Comparison of ENCODE assay signal across 1 cellular context in genomic region chr2:38875576-38876367, GRCh38.
TF ChIP-seq lines count a peak whose summit lies in the region.

Gene DHX57, minus strand, starts transcription at chr2:38875934. Its CDS starts 7,529 bp downstream, at chr2:38868405.
Gene MORN2, plus strand, starts transcription at chr2:38875976.

TF ChIP-seq in K562, 482 proteins besides CTCF, POLR2A, EP300 and RAD21 (continued from another document and continues in another):
- TF ChIP-seq MGA (IDR thresholded peaks at IDR 0.05) = peak; percentile 50
- peak in 1 of 2 experiments; percentile 97; a peak in 2 of 4 replicates for TF ChIP-seq NONO (IDR thresholded peaks at IDR 0.05; ENCODE audit: low read depth in 2 of 2, low read length in 1 of 2)
- no peak for TF ChIP-seq POU5F1 (IDR thresholded peaks at IDR 0.05; ENCODE audit: borderline replicate concordance, low read depth, low read length, partially characterized antibody)
- peak; percentile 72 for TF ChIP-seq MTA2 (IDR thresholded peaks at IDR 0.05; ENCODE audit: low read depth)
- 0 out of 2 replicates have a peak, but pooled peaks have one; percentile 34 for TF ChIP-seq FOXM1 (IDR thresholded peaks at IDR 0.05; ENCODE audit: low read depth)
- no peak for TF ChIP-seq FOXM1 (CRISPR knock-in tag; IDR thresholded peaks at IDR 0.05; ENCODE audit: low read depth)
- no peak for TF ChIP-seq CBX2 (IDR thresholded peaks at IDR 0.05; ENCODE audit: insufficient read depth, low read length, poor library complexity, severe bottlenecking)
- TF ChIP-seq FOXK2 (conservative IDR thresholded peaks at IDR 0.05 in 1 of 2, IDR thresholded peaks at IDR 0.05 in 1 of 2; ENCODE audit: low read depth in 2 of 2) = peak; percentile 39 to 96; a peak in 3 of 4 replicates
- no peak for TF ChIP-seq TSHZ1 (CRISPR knock-in tag; IDR thresholded peaks at IDR 0.05)
- peak; percentile 89 for TF ChIP-seq CREB1 (IDR thresholded peaks at IDR 0.05)
- TF ChIP-seq CREB1 (CRISPR knock-in tag; IDR thresholded peaks at IDR 0.05) = peak; percentile 90
- TF ChIP-seq DNMT1 (IDR thresholded peaks at IDR 0.05) = no peak
- no peak for TF ChIP-seq ZNF232 (CRISPR knock-in tag; IDR thresholded peaks at IDR 0.05)
- no peak for TF ChIP-seq GTF2F1 (IDR thresholded peaks at IDR 0.05; ENCODE audit: low read depth, low read length)
- no peak for TF ChIP-seq CCAR2 (IDR thresholded peaks at IDR 0.05; ENCODE audit: low read depth, low read length)
- no peak for TF ChIP-seq ZNF274 (IDR thresholded peaks at IDR 0.05; ENCODE audit: borderline replicate concordance, low read depth, low read length)
- peak; percentile 76 for TF ChIP-seq SAP30 (IDR thresholded peaks at IDR 0.05; ENCODE audit: borderline replicate concordance, insufficient read depth, low read depth, low read length, poor library complexity, severe bottlenecking)
- TF ChIP-seq NFYB (IDR thresholded peaks at IDR 0.05; ENCODE audit: extremely low read depth, insufficient read length) = peak; percentile 97
- no peak for TF ChIP-seq JUNB (CRISPR knock-in tag; conservative IDR thresholded peaks at IDR 0.05)
- TF ChIP-seq ZNF507 (tag; conservative IDR thresholded peaks at IDR 0.05) = no peak
- peak; percentile 42; the same call in 1 of the 2 replicates for TF ChIP-seq SP1 (CRISPR knock-in tag; IDR thresholded peaks at IDR 0.05)
- TF ChIP-seq STAT5A (IDR thresholded peaks at IDR 0.05; ENCODE audit: borderline replicate concordance, low read length) = no peak
- peak; percentile 93 for TF ChIP-seq C11orf30 (IDR thresholded peaks at IDR 0.05; ENCODE audit: low read depth)
- no peak for TF ChIP-seq SLC30A9 (CRISPR knock-in tag; IDR thresholded peaks at IDR 0.05)
- TF ChIP-seq ZBTB17 (CRISPR knock-in tag; IDR thresholded peaks at IDR 0.05) = peak; percentile 80
- no peak for TF ChIP-seq BCL6 (CRISPR knock-in tag; IDR thresholded peaks at IDR 0.05)
- peak in 1 of 2 experiments; percentile 84; a peak in 2 of 4 replicates for TF ChIP-seq HDAC1 (IDR thresholded peaks at IDR 0.05)
- TF ChIP-seq ELK3 (CRISPR knock-in tag; IDR thresholded peaks at IDR 0.05) = no peak
- no peak for TF ChIP-seq BRD4 (IDR thresholded peaks at IDR 0.05)
- TF ChIP-seq SREBF2 (CRISPR knock-in tag; IDR thresholded peaks at IDR 0.05) = no peak
- peak; percentile 22; the same call in 1 of the 2 replicates for TF ChIP-seq ZNF592 (IDR thresholded peaks at IDR 0.05)
- TF ChIP-seq RBM22 (IDR thresholded peaks at IDR 0.05; ENCODE audit: low read depth, low read length, poor library complexity, severe bottlenecking) = peak; percentile 66
- TF ChIP-seq MTF1 (CRISPR knock-in tag; IDR thresholded peaks at IDR 0.05; ENCODE audit: borderline replicate concordance) = no peak
- TF ChIP-seq HNRNPH1 (optimal IDR thresholded peaks at IDR 0.05; ENCODE audit: low read depth, low read length) = no peak
- TF ChIP-seq PCBP1 (IDR thresholded peaks at IDR 0.05; ENCODE audit: low read depth, low read length, poor library complexity, severe bottlenecking) = no peak
- no peak for TF ChIP-seq HIVEP1 (CRISPR knock-in tag; IDR thresholded peaks at IDR 0.05)
- peak; percentile 9; the same call in 1 of the 2 replicates for TF ChIP-seq CREB3L1 (IDR thresholded peaks at IDR 0.05; ENCODE audit: borderline replicate concordance, low read depth)
- TF ChIP-seq OTX1 (CRISPR knock-in tag; IDR thresholded peaks at IDR 0.05) = no peak
- peak; percentile 84 for TF ChIP-seq SIN3B (IDR thresholded peaks at IDR 0.05; ENCODE audit: low read depth)
- no peak for TF ChIP-seq ZNF445 (CRISPR knock-in tag; IDR thresholded peaks at IDR 0.05; ENCODE audit: low read depth)
- no peak for TF ChIP-seq LEF1 (IDR thresholded peaks at IDR 0.05)
- no peak for TF ChIP-seq ZNF140 (CRISPR knock-in tag; IDR thresholded peaks at IDR 0.05)
- no peak for TF ChIP-seq ZNF431 (CRISPR knock-in tag; IDR thresholded peaks at IDR 0.05)
- TF ChIP-seq MTA1 (IDR thresholded peaks at IDR 0.05; ENCODE audit: borderline replicate concordance) = peak; percentile 92; the same call in 1 of the 2 replicates
- peak; percentile 99 for TF ChIP-seq NR2C2 (CRISPR knock-in tag; IDR thresholded peaks at IDR 0.05)
- peak; percentile 100 for TF ChIP-seq NR2C2 (tag; IDR thresholded peaks at IDR 0.05)
- no peak; the same call in 1 of the 2 replicates for TF ChIP-seq FOXJ3 (CRISPR knock-in tag; IDR thresholded peaks at IDR 0.05)
